ENCODE assay signal across 1 cellular context in genomic region chr17:42798383-42799380, GRCh38.
TF ChIP-seq lines count a peak whose summit lies in the region.

TSS of gene CNTD1 (plus strand) at chr17:42798861. CDS start at chr17:42799068, 207 bp downstream.
TSS of gene COA3 (minus strand) at chr17:42798704. CDS start at chr17:42798681, 23 bp downstream.

TF ChIP-seq in HepG2, 621 proteins besides CTCF, POLR2A, EP300 and RAD21 (continued from another document and continues in another):
- peak; percentile 93 for TF ChIP-seq HMGXB3 (CRISPR knock-in tag; IDR thresholded peaks at IDR 0.05; ENCODE audit: borderline replicate concordance)
- peak; percentile 92 for TF ChIP-seq MYC (CRISPR knock-in tag; IDR thresholded peaks at IDR 0.05; ENCODE audit: borderline replicate concordance)
- peak; percentile 82 for TF ChIP-seq PHF20 (CRISPR knock-in tag; IDR thresholded peaks at IDR 0.05)
- no peak for TF ChIP-seq TRAFD1 (CRISPR knock-in tag; IDR thresholded peaks at IDR 0.05; ENCODE audit: borderline replicate concordance)
- peak; percentile 98 for TF ChIP-seq ZNF280D (CRISPR knock-in tag; IDR thresholded peaks at IDR 0.05)
- TF ChIP-seq ZNF674 (CRISPR knock-in tag; IDR thresholded peaks at IDR 0.05; ENCODE audit: low read depth) = peak; percentile 85; the same call in 1 of the 2 replicates
- 0 out of 2 replicates have a peak, but pooled peaks have one; percentile 49 for TF ChIP-seq MED1 (CRISPR knock-in tag; IDR thresholded peaks at IDR 0.05)
- TF ChIP-seq ZNF777 (CRISPR knock-in tag; IDR thresholded peaks at IDR 0.05) = peak; percentile 26; the same call in 1 of the 2 replicates
- TF ChIP-seq SNAPC4 (CRISPR knock-in tag; IDR thresholded peaks at IDR 0.05) = peak; percentile 91
- no peak for TF ChIP-seq GTF2F1 (IDR thresholded peaks at IDR 0.05; ENCODE audit: low read length)
- TF ChIP-seq ZNF775 (CRISPR knock-in tag; IDR thresholded peaks at IDR 0.05; ENCODE audit: borderline replicate concordance) = peak; percentile 57; the same call in 1 of the 2 replicates
- peak; percentile 88; the same call in 1 of the 2 replicates for TF ChIP-seq YEATS2 (CRISPR knock-in tag; IDR thresholded peaks at IDR 0.05; ENCODE audit: borderline replicate concordance)
- no peak for TF ChIP-seq ARID3A (IDR thresholded peaks at IDR 0.05; ENCODE audit: low read depth, low read length)
- TF ChIP-seq ZGPAT (CRISPR knock-in tag; IDR thresholded peaks at IDR 0.05) = peak; percentile 84
- peak; percentile 17; the same call in 1 of the 2 replicates for TF ChIP-seq KAT2B (IDR thresholded peaks at IDR 0.05; ENCODE audit: borderline replicate concordance, low read depth, low read length)
- peak; percentile 26; the same call in 1 of the 2 replicates for TF ChIP-seq ZNF318 (CRISPR knock-in tag; IDR thresholded peaks at IDR 0.05)
- TF ChIP-seq GABPA (IDR thresholded peaks at IDR 0.05; ENCODE audit: low read depth, low read length) = no peak; the same call in 1 of the 2 replicates
- TF ChIP-seq GABPA (CRISPR knock-in tag; IDR thresholded peaks at IDR 0.05; ENCODE audit: low read depth) = peak; percentile 86
- TF ChIP-seq MBD4 (IDR thresholded peaks at IDR 0.05; ENCODE audit: borderline replicate concordance, low read length) = no peak
- 0 out of 2 replicates have a peak, but pooled peaks have one; percentile 62 for TF ChIP-seq ZNF703 (CRISPR knock-in tag; IDR thresholded peaks at IDR 0.05; ENCODE audit: borderline replicate concordance)
- peak; percentile 23; the same call in 1 of the 2 replicates for TF ChIP-seq BHLHE40 (IDR thresholded peaks at IDR 0.05; ENCODE audit: low read length)
